Comparison of ENCODE assay signal across 1 cellular context in genomic region chr9:113793558-113793957, GRCh38.
TF ChIP-seq lines count a peak whose summit lies in the region.

No MANE protein-coding gene starts in this region.

TF ChIP-seq in GM23338, 12 proteins besides CTCF, POLR2A, EP300 and RAD21 (continued from another document):
- TF ChIP-seq ZNF462 (CRISPR knock-in tag; IDR thresholded peaks at IDR 0.05), result no peak
- no peak for TF ChIP-seq STAT1 (IDR thresholded peaks at IDR 0.05; ENCODE audit: unreplicated experiment)
- TF ChIP-seq ZNF331 (CRISPR knock-in tag; IDR thresholded peaks at IDR 0.05; ENCODE audit: low read depth), result no peak
- TF ChIP-seq NANOG (IDR thresholded peaks at IDR 0.05; ENCODE audit: borderline replicate concordance), result no peak
- TF ChIP-seq EZH2phosphoT487 (IDR thresholded peaks at IDR 0.05; ENCODE audit: unreplicated experiment), result no peak
